26 cellular contexts compared by ENCODE assay signal in genomic region chr5:71769265-71769664, GRCh38. TPM values are rescaled to one million over a fixed set of nuclear protein-coding genes. Genes with fewer than 3 reads are reported as not detected.
"Had no signal": no experiment of that assay in that cellular context is flagged by ENCODE, and none has a peak within 500 bp of the region (broad histone marks: within the 10 kb centered on the region; RNA-seq: fewer than 3 reads in every experiment).

No MANE protein-coding gene starts in this region.

- H3K27me3 ChIP-seq: gastrocnemius medialis, heart left ventricle, neural progenitor cell, right atrium auricular region, upper lobe of right lung had no signal

- H3K4me1 ChIP-seq: heart left ventricle, right atrium auricular region, upper lobe of right lung had no signal

- H3K9ac ChIP-seq: neural progenitor cell had no signal

- H3K4me3 ChIP-seq: gastrocnemius medialis, heart left ventricle, neural progenitor cell, right atrium auricular region, upper lobe of right lung had no signal

- H3K27ac ChIP-seq: gastrocnemius medialis, heart left ventricle, neural progenitor cell, right atrium auricular region, upper lobe of right lung had no signal

- H3K36me3 ChIP-seq: gastrocnemius medialis, heart left ventricle, neural progenitor cell, right atrium auricular region, upper lobe of right lung had no signal

- H2AFZ ChIP-seq: neural progenitor cell had no signal

- ATAC-seq: activated CD8-positive, alpha-beta T cell treated with anti-CD3 and anti-CD28 coated beads for 36 hours; activated T-helper 17 cell treated with anti-CD3 and anti-CD28 coated beads, Interleukin-2, amount 50 U/mL, for 72 hours; esophagus mucosa; gastrocnemius medialis; heart left ventricle; naive thymus-derived CD4-positive, alpha-beta T cell; upper lobe of right lung had no signal

- H3K4me3 Mint-ChIP-seq: activated CD8-positive, alpha-beta T cell treated with anti-CD3 and anti-CD28 coated beads for 36 hours; activated naive CD8-positive, alpha-beta T cell treated with anti-CD3 and anti-CD28 coated beads, Interleukin-2, amount 10 ng/mL, durations not matched to agents 7 days and 5 days; activated T-helper 17 cell treated with anti-CD3 and anti-CD28 coated beads, Interleukin-2, amount 50 U/mL, for 72 hours; naive thymus-derived CD4-positive, alpha-beta T cell; neural progenitor cell; T-helper 2 cell treated with Interferon-gamma antibody and Interleukin-4, amounts not matched to agents 5 μg/mL and 100 μg/mL, for 36 hours had no signal

- H3K9me3 Mint-ChIP-seq: activated CD8-positive, alpha-beta T cell treated with anti-CD3 and anti-CD28 coated beads for 36 hours; activated naive CD8-positive, alpha-beta T cell treated with anti-CD3 and anti-CD28 coated beads, Interleukin-2, amount 10 ng/mL, durations not matched to agents 7 days and 5 days; activated T-helper 17 cell treated with anti-CD3 and anti-CD28 coated beads, Interleukin-2, amount 50 U/mL, for 72 hours; neural progenitor cell; T-helper 2 cell treated with Interferon-gamma antibody and Interleukin-4, amounts not matched to agents 5 μg/mL and 100 μg/mL, for 36 hours had no signal

- H3K4me2 ChIP-seq: neural progenitor cell had no signal

- DNase-seq: activated CD4-positive, alpha-beta T cell treated with anti-CD3 and anti-CD28 coated beads for 48 hours; activated CD4-positive, CD25-positive, alpha-beta regulatory T cell; activated CD8-positive, alpha-beta T cell treated with anti-CD3 and anti-CD28 coated beads for 36 hours; activated naive CD4-positive, alpha-beta T cell; activated naive CD8-positive, alpha-beta T cell treated with anti-CD3 and anti-CD28 coated beads, Interleukin-2, amount 10 ng/mL, durations not matched to agents 7 days and 5 days; activated T-cell treated with anti-CD3 and anti-CD28 coated beads, Interleukin-2, amount 50 U/mL, for 1 hour; amygdala; gastrocnemius medialis; heart left ventricle; mesenchymal stem cell; naive thymus-derived CD4-positive, alpha-beta T cell; stimulated activated CD4-positive, alpha-beta T cell treated with anti-CD3 and anti-CD28 coated beads, Interleukin-12 subunit alpha, Interleukin-12 subunit beta, amount 100 ng/mL, for 4 hours; stimulated activated CD4-positive, alpha-beta T cell treated with anti-CD3 and anti-CD28 coated beads, Interleukin-1b, Interleukin-23, amount 100 ng/mL, for 48 hours; stimulated activated CD8-positive, alpha-beta memory T cell treated with anti-CD3 and anti-CD28 coated beads, Interleukin-4, amount 100 ng/mL, for 48 hours; stimulated activated naive CD4-positive, alpha-beta T cell; upper lobe of right lung had no signal

- H3K4me1 Mint-ChIP-seq: activated T-helper 17 cell treated with anti-CD3 and anti-CD28 coated beads, Interleukin-2, amount 50 U/mL, for 72 hours; neural progenitor cell had no signal

- H3K27ac Mint-ChIP-seq: activated CD8-positive, alpha-beta T cell treated with anti-CD3 and anti-CD28 coated beads for 36 hours; activated naive CD8-positive, alpha-beta T cell treated with anti-CD3 and anti-CD28 coated beads, Interleukin-2, amount 10 ng/mL, durations not matched to agents 7 days and 5 days; activated T-helper 17 cell treated with anti-CD3 and anti-CD28 coated beads, Interleukin-2, amount 50 U/mL, for 72 hours; naive thymus-derived CD4-positive, alpha-beta T cell; neural progenitor cell; progenitor cell of endocrine pancreas; T-helper 2 cell treated with Interferon-gamma antibody and Interleukin-4, amounts not matched to agents 5 μg/mL and 100 μg/mL, for 36 hours had no signal

- FAIRE-seq: endometrium had no signal

- H3K36me3 Mint-ChIP-seq: activated naive CD8-positive, alpha-beta T cell treated with anti-CD3 and anti-CD28 coated beads, Interleukin-2, amount 10 ng/mL, durations not matched to agents 7 days and 5 days; naive thymus-derived CD4-positive, alpha-beta T cell; neural progenitor cell had no signal

- H3K9me3 ChIP-seq: gastrocnemius medialis, right atrium auricular region, upper lobe of right lung had no signal

- H3K27me3 Mint-ChIP-seq: activated T-helper 17 cell treated with anti-CD3 and anti-CD28 coated beads, Interleukin-2, amount 50 U/mL, for 72 hours; progenitor cell of endocrine pancreas had no signal

RNA-seq across cellular contexts. Expression of gene CARTPT, which starts 50.2 kb away (rescaled TPM):
- total RNA-seq: activated CD8-positive, alpha-beta T cell treated with anti-CD3 and anti-CD28 coated beads for 36 hours; activated naive CD8-positive, alpha-beta T cell treated with anti-CD3 and anti-CD28 coated beads, Interleukin-2, amount 10 ng/mL, durations not matched to agents 7 days and 5 days; activated T-helper 17 cell treated with anti-CD3 and anti-CD28 coated beads, Interleukin-2, amount 50 U/mL, for 72 hours; cardiac septum; esophagus mucosa; gastrocnemius medialis; heart left ventricle; liver; naive thymus-derived CD4-positive, alpha-beta T cell; osteoblast; progenitor cell of endocrine pancreas; right atrium auricular region; upper lobe of right lung had no signal
- polyA plus RNA-seq: heart left ventricle; liver; naive thymus-derived CD4-positive, alpha-beta T cell had no signal
